ENCODE assay signal across 18 cellular contexts in genomic region chr6:43267619-43268347, GRCh38. TPM values are rescaled to one million over a fixed set of nuclear protein-coding genes. Genes with fewer than 3 reads are reported as not detected.
DNase-seq lines count a peak whose midpoint lies in the region; ATAC-seq, FAIRE-seq and TF ChIP-seq lines count a peak whose summit lies in the region.
"Had no signal": no experiment of that assay in that cellular context is flagged by ENCODE, and none has a peak within 500 bp of the region (broad histone marks: within the 10 kb centered on the region; RNA-seq: fewer than 3 reads in every experiment).

No MANE protein-coding gene starts in this region.

- H3K27ac ChIP-seq in HUES48 (ENCODE audit: low read depth, low read length) (peak overlapping the region; percentile 31), angular gyrus (ENCODE audit: low read depth, low read length) (peak overlapping the region; percentile 74), kidney (ENCODE audit: low read depth in 2 of 2, low read length in 2 of 2) (peak overlapping the region; percentile 57 to 77), sigmoid colon (peak overlapping the region; percentile 72 to 92 (median 76))
- H3K27ac ChIP-seq: PC-9 had no signal

- H3K4me3 Mint-ChIP-seq in activated naive CD8-positive, alpha-beta T cell treated with anti-CD3 and anti-CD28 coated beads, Interleukin-2, amount 50 U/mL, for 24 hours: no peak overlapping the region
- H3K4me3 Mint-ChIP-seq: activated CD8-positive, alpha-beta T cell treated with anti-CD3 and anti-CD28 coated beads for 36 hours; nephron progenitor cell had no signal

- no peak for TF ChIP-seq POLR2A in sigmoid colon (IDR thresholded peaks at IDR 0.05)

- no peak overlapping the region for H3K27ac Mint-ChIP-seq in activated naive CD8-positive, alpha-beta T cell treated with anti-CD3 and anti-CD28 coated beads, Interleukin-2, amount 50 U/mL, for 24 hours
- H3K27ac Mint-ChIP-seq: activated CD8-positive, alpha-beta T cell treated with anti-CD3 and anti-CD28 coated beads for 36 hours; nephron progenitor cell had no signal

- H3K36me3 ChIP-seq in HUES48 (ENCODE audit: control insufficient read depth, insufficient read depth, low read length) (no peaks in the 10 kb centered on the region), kidney (ENCODE audit: control insufficient read depth in 1 of 2, insufficient read depth in 2 of 2, low read length in 2 of 2) (no peaks in the 10 kb centered on the region), sigmoid colon (no peaks in the 10 kb centered on the region), HAP-1 (replicated peaks) (no peaks in the 10 kb centered on the region)

- in situ Hi-C loops in HAP-1 (cut with MboI; ENCODE audit: low sequenced_read_pairs): no loop called here

- ATAC-seq in HG03432 (IDR thresholded peaks at IDR 0.05; ENCODE audit: unreplicated experiment): no peak
- no peak for ATAC-seq in activated naive CD8-positive, alpha-beta T cell treated with anti-CD3 and anti-CD28 coated beads, Interleukin-2, amount 50 U/mL, for 24 hours
- ATAC-seq: activated CD8-positive, alpha-beta T cell treated with anti-CD3 and anti-CD28 coated beads for 36 hours; esophagus mucosa had no signal

- TF ChIP-seq CTCF in kidney (IDR thresholded peaks at IDR 0.05; ENCODE audit: borderline replicate concordance, extremely low read depth, insufficient read depth) (no peak), sigmoid colon (IDR thresholded peaks at IDR 0.05) (no peak)

- H3K9me3 ChIP-seq in HUES48 (ENCODE audit: control insufficient read depth, insufficient read depth, low read length): no peaks in the 10 kb centered on the region
- no peaks in the 10 kb centered on the region for H3K9me3 ChIP-seq in kidney (ENCODE audit: control insufficient read depth in 1 of 2, low read length in 2 of 2)
- H3K9me3 ChIP-seq in sigmoid colon: no peaks in the 10 kb centered on the region
- H3K9me3 ChIP-seq in HAP-1: no peaks in the 10 kb centered on the region

- no peaks in the 10 kb centered on the region for H3K36me3 Mint-ChIP-seq in activated naive CD8-positive, alpha-beta T cell treated with anti-CD3 and anti-CD28 coated beads, Interleukin-2, amount 50 U/mL, for 24 hours (ENCODE audit: low read depth)

- H3K9me3 Mint-ChIP-seq in activated naive CD8-positive, alpha-beta T cell treated with anti-CD3 and anti-CD28 coated beads, Interleukin-2, amount 50 U/mL, for 24 hours: no peaks in the 10 kb centered on the region
- H3K9me3 Mint-ChIP-seq: activated CD8-positive, alpha-beta T cell treated with anti-CD3 and anti-CD28 coated beads for 36 hours; central memory CD8-positive, alpha-beta T cell; nephron progenitor cell had no signal

- H3K27me3 Mint-ChIP-seq in activated naive CD8-positive, alpha-beta T cell treated with anti-CD3 and anti-CD28 coated beads, Interleukin-2, amount 50 U/mL, for 24 hours: peaks cover 14% of the 10 kb centered on the region
- H3K27me3 Mint-ChIP-seq: central memory CD8-positive, alpha-beta T cell had no signal

- intact Hi-C loops in kidney (cut with DNase I): loop anchor here (10.0 kb wide), 1 partner anchor 67 kb away; no protein-coding TSS in a partner anchor
- intact Hi-C loops in sigmoid colon (cut with DNase I): loop anchor here (5.0 to 10.0 kb wide), 2 partner anchors 157 to 240 kb away; partner anchors contain the start of gene ABCC10

- H3K4me3 ChIP-seq in HUES48 (ENCODE audit: low read depth, low read length) (no peak overlapping the region), kidney (ENCODE audit: low read length in 2 of 2) (no peak overlapping the region), sigmoid colon (no peak overlapping the region), HAP-1 (no peak overlapping the region)
- H3K4me3 ChIP-seq: PC-9 had no signal

- no peak for FAIRE-seq in kidney (lab: Jason Lieb, UNC)

- peaks cover 7% of the 10 kb centered on the region for H3K4me1 Mint-ChIP-seq in activated naive CD8-positive, alpha-beta T cell treated with anti-CD3 and anti-CD28 coated beads, Interleukin-2, amount 50 U/mL, for 24 hours

- H3K9ac ChIP-seq in HUES48 (ENCODE audit: low read depth, low read length) (no peak overlapping the region), kidney (ENCODE audit: low read length in 2 of 2) (peak overlapping the region in 1 of 2 donors; percentile 47)

- WGBS in sigmoid colon, 2 donors: 29 to 73% methylated on average over 7 of the region's 7 CpGs

- H3K4me1 ChIP-seq in HUES48 (ENCODE audit: control insufficient read depth, insufficient read depth, low read length) (peaks cover 14% of the 10 kb centered on the region), kidney (ENCODE audit: control insufficient read depth in 1 of 2, insufficient read depth in 1 of 2, low read depth in 1 of 2, low read length in 2 of 2) (peaks cover 28 to 29% of the 10 kb centered on the region in 2 donors), sigmoid colon (peaks cover 0 to 27% (median 25%) of the 10 kb centered on the region in 4 donors), HAP-1 (peaks cover 17% of the 10 kb centered on the region)

- TF ChIP-seq EP300 in sigmoid colon (IDR thresholded peaks at IDR 0.05): no peak

- no peak for DNase-seq in kidney
- DNase-seq in sigmoid colon: no peak
- no peak for DNase-seq in HAP-1 (ENCODE audit: low spot score in 2 of 2)
- DNase-seq in NCI-H2171 treated with DMSO at 0.1 percent for 48 hours (lab: John Stamatoyannopoulos, UW): no peak
- DNase-seq in activated naive CD8-positive, alpha-beta T cell treated with anti-CD3 and anti-CD28 coated beads, Interleukin-2, amount 50 U/mL, for 24 hours: no peak
- DNase-seq: activated CD8-positive, alpha-beta T cell treated with anti-CD3 and anti-CD28 coated beads for 36 hours; activated gamma-delta T cell treated with Interleukin-2 at 50 U/mL for 16 hours; NCI-H226; nephron progenitor cell; PC-9; stimulated activated CD4-positive, alpha-beta T cell treated with anti-CD3 and anti-CD28 coated beads, Interleukin-12 subunit alpha, Interleukin-12 subunit beta, amount 100 ng/mL, for 4 hours had no signal

- H3K27me3 ChIP-seq in HUES48 (ENCODE audit: control insufficient read depth, insufficient read depth, low read length) (peaks cover 48% of the 10 kb centered on the region), sigmoid colon (no peaks in the 10 kb centered on the region), HAP-1 (ENCODE audit: low read depth) (no peaks in the 10 kb centered on the region)

RNA-seq across cellular contexts. Expression of gene TTBK1, which starts 24.5 kb away (rescaled TPM):
- 0.31 TPM for total RNA-seq in kidney
- 0.26 TPM for polyA plus RNA-seq in kidney (ENCODE audit: insufficient read depth, low read depth, low replicate concordance)
- under 1 TPM in 3 of 4 donors, not detected in 1; under 0.01 to 0.55 (median 0.27) TPM for total RNA-seq in sigmoid colon
- under 1 TPM; under 0.01 to 0.41 (median 0.23) TPM for polyA plus RNA-seq in sigmoid colon
- total RNA-seq: Daoy, esophagus mucosa had no signal

RNA-seq across cellular contexts. Expression of gene SLC22A7, which starts 30.3 kb away (rescaled TPM):
- total RNA-seq in kidney (2.0 TPM), sigmoid colon (not detected)
- polyA plus RNA-seq in kidney (ENCODE audit: insufficient read depth, low read depth, low replicate concordance) (34.8 TPM), sigmoid colon (not detected)
- total RNA-seq: activated CD8-positive, alpha-beta T cell treated with anti-CD3 and anti-CD28 coated beads for 36 hours; Daoy; esophagus mucosa; M059J; PC-9 had no signal

RNA-seq across cellular contexts. Expression of gene DNPH1, which starts 38.5 kb away (rescaled TPM):
- total RNA-seq in kidney (74.3 TPM), sigmoid colon (10 to 100 TPM; 32.1 to 96.0 (median 90.3) TPM)
- polyA plus RNA-seq in kidney (ENCODE audit: insufficient read depth, low read depth, low replicate concordance) (373 TPM), sigmoid colon (100 to 1,000 TPM; 155 to 188 (median 163) TPM)

RNA-seq across cellular contexts. Expression of gene CRIP3, which starts 40.8 kb away (rescaled TPM):
- total RNA-seq in kidney: 5.6 TPM
- 14.3 TPM for polyA plus RNA-seq in kidney (ENCODE audit: insufficient read depth, low read depth, low replicate concordance)
- not detected for total RNA-seq in sigmoid colon
- polyA plus RNA-seq in sigmoid colon: 1 to 10 TPM in 1 of 3 donors, not detected in 2; 5.2 TPM
- total RNA-seq: M059J had no signal
